ENCODE assay signal across 8 cellular contexts in the genomic region with DNA sequence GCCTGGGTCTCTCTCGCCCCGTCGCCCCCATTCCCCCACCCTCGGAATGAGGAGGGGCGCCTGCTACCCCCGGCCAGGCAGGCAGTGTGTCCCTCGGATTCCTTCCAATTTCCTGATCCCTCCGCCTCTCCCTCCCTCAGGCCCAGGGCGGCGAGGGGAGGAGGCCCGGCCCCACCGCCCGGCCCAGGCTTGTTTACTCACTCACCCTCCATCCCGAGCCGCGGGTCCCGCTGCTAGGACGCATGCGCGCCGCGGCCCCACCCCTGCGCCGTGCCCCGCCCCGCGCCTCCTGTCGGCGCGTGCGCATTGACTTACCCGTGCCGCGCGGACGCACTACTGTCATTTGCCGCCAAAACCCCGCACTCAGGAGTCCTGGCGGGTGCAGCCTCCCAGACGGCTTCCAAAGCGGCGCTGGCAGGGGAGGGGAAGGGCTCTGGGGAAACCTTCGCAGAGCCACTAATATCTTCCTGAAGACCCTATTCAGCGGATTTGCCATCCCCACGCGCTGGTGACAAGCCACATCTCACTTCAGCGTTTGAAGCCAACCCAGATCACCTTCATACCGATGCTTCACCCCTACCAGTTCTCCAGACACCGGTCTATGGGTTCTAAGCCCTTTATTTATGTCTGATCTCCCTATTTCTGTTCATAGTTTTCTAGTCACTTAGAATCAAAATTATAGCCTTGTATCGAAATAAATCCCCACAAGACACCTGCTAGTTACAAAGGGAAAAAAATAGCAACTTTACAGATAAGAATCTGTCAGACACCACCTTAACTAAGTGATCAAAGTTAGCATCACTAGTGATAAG.
A peak's percentile ranks its signal among the peaks of the same experiment; 100 is the strongest.
DNase-seq lines count a peak whose midpoint lies in the region; ATAC-seq and TF ChIP-seq lines count a peak whose summit lies in the region.

Gene EZH1, minus strand, starts transcription at position 235 of the 812 bp plus-strand sequence. CDS start 16,099 bp downstream, outside the sequence.

- peak within 1 kb of the TSS; percentile 95 for H3K27ac ChIP-seq in cingulate gyrus (ENCODE audit: low read depth, low read length)

- TF ChIP-seq CTCF in AG10803 (conservative IDR thresholded peaks at IDR 0.05; ENCODE audit: low read length), result no peak

- H3K4me3 ChIP-seq in AG10803 (ENCODE audit: low read length), result peak within 1 kb of the TSS; percentile 88

- DNase-seq in AG10803 (ENCODE audit: low read depth), result peak; percentile 85
- peak; percentile 83 to 96 for DNase-seq in NCI-H526 (lab: John Stamatoyannopoulos, UW)
- DNase-seq in activated CD4-positive, alpha-beta T cell treated with anti-CD3 and anti-CD28 coated beads for 48 hours, result peak; percentile 94
- peak; percentile 92 for DNase-seq in kidney tubule cell (ENCODE audit: low spot score)
- DNase-seq in stimulated activated CD4-positive, alpha-beta T cell treated with anti-CD3 and anti-CD28 coated beads, Interleukin-1b, Interleukin-23, amount 100 ng/mL, for 1 hour (ENCODE audit: low read depth in 2 of 2), result peak; percentile 82 to 85

- ATAC-seq in GM19043 (IDR thresholded peaks at IDR 0.05; ENCODE audit: low read depth, unreplicated experiment), result peak; percentile 64
- ATAC-seq in HG03439 (IDR thresholded peaks at IDR 0.05; ENCODE audit: unreplicated experiment), result peak; percentile 79

Comparison
In these comparisons a context has a peak if more than half of its experiments do, and no peak if none do; other contexts are left out.
1. Peak in every context shown above with its lines: DNase-seq, ATAC-seq, H3K4me3 ChIP-seq and H3K27ac ChIP-seq.